1 cellular context compared by ENCODE assay signal in the genomic region with DNA sequence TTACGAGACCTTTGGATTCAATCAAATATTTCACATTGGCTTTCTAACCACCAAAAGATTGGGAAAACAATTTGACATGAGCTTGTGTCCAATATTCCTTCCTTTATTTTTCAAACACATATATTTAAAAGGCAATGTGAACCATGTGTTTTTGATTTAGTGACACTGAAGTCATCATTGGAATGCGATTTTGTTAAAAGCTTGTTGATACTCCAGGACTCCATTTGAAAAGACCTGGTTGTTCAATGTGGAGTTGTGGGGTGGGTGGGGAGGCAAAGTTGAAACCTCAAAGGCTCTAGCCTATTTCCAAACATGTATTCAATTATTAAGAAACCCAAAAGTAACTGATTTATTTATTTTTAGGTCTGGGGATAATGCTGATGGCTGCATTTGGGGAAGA.
TF ChIP-seq lines count a peak whose summit lies in the region.

No MANE protein-coding gene starts in this region.

TF ChIP-seq in IMR-90, 13 proteins besides CTCF, POLR2A, EP300 and RAD21 (continued from another document):
- TF ChIP-seq NFE2L2 (IDR thresholded peaks at IDR 0.05; ENCODE audit: low read depth, low read length) (no peak), BHLHE40 (IDR thresholded peaks at IDR 0.05; ENCODE audit: low read depth, low read length) (no peak), RFX5 (IDR thresholded peaks at IDR 0.05; ENCODE audit: low read depth, low read length) (no peak)
